Comparison of ENCODE assay signal across 8 cellular contexts in the genomic region with DNA sequence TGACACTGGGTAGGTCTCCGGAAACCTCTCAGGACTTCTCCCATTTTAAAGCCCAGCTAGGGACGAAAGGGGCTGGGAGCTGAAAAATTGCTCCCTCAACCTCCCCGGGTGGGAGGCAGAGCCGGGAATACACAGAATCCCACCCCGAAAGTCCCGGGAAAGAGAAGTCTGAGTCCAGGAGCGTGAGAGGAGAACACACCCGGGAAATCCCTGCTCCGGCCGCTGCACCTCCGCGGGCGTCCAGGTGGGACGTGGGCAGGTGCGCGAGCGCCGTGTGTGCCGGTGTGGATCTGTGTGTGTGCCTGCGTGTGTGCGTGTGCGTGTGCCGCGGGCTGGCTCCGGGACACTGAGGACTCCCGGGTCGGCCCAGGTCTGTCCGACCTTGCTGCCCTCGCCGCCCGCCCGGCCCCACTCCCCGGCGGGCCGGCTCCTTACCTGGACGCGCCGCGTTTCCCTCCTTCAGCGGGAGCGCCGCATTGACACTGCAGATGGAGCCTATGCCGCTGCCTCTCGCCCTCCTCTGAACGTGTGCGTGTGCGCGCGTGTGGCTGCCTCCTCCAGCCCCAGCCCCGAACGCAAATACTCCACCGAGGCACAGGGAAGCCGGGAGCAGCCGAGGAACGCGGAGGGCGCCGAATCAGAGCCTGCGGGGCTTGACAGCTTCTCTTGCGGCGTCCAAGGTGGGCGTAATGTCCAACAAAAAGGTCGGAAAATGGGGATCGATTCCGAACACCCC. TPM values are rescaled to one million over a fixed set of nuclear protein-coding genes. Genes with fewer than 3 reads are reported as not detected.
DNase-seq lines count a peak whose midpoint lies in the region; ATAC-seq, FAIRE-seq and TF ChIP-seq lines count a peak whose summit lies in the region.

A gene with protein sequence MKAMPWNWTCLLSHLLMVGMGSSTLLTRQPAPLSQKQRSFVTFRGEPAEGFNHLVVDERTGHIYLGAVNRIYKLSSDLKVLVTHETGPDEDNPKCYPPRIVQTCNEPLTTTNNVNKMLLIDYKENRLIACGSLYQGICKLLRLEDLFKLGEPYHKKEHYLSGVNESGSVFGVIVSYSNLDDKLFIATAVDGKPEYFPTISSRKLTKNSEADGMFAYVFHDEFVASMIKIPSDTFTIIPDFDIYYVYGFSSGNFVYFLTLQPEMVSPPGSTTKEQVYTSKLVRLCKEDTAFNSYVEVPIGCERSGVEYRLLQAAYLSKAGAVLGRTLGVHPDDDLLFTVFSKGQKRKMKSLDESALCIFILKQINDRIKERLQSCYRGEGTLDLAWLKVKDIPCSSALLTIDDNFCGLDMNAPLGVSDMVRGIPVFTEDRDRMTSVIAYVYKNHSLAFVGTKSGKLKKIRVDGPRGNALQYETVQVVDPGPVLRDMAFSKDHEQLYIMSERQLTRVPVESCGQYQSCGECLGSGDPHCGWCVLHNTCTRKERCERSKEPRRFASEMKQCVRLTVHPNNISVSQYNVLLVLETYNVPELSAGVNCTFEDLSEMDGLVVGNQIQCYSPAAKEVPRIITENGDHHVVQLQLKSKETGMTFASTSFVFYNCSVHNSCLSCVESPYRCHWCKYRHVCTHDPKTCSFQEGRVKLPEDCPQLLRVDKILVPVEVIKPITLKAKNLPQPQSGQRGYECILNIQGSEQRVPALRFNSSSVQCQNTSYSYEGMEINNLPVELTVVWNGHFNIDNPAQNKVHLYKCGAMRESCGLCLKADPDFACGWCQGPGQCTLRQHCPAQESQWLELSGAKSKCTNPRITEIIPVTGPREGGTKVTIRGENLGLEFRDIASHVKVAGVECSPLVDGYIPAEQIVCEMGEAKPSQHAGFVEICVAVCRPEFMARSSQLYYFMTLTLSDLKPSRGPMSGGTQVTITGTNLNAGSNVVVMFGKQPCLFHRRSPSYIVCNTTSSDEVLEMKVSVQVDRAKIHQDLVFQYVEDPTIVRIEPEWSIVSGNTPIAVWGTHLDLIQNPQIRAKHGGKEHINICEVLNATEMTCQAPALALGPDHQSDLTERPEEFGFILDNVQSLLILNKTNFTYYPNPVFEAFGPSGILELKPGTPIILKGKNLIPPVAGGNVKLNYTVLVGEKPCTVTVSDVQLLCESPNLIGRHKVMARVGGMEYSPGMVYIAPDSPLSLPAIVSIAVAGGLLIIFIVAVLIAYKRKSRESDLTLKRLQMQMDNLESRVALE (N-terminal part only) (minus strand): TSS at position 484 of the 736 bp plus-strand sequence. CDS start 67,777 bp downstream, outside the sequence.

- H3K4me2 ChIP-seq in A549 (peak within 1 kb of the TSS; percentile 96), mammary epithelial cell (ENCODE audit: insufficient read depth, low read depth, low read length) (peak within 1 kb of the TSS; percentile 61)

- in situ Hi-C loops in mammary epithelial cell (cut with MboI; ENCODE audit: low sequenced_read_pairs in 2 of 2): loop anchor here (10.0 to 25.0 kb wide), 4 partner anchors 251 to 889 kb away; no protein-coding TSS in a partner anchor

- H2AFZ ChIP-seq in mammary epithelial cell (ENCODE audit: low read depth, low read length): no peak within 1 kb of the TSS

- H3K27me3 ChIP-seq in HUES64 (ENCODE audit: insufficient read depth, low read length) (peaks cover 89% of the 10 kb centered on the region), mammary epithelial cell (ENCODE audit: insufficient read depth, low read length) (peaks cover 45% of the 10 kb centered on the region), liver (ENCODE audit: control insufficient read depth in 4 of 4, insufficient read depth in 4 of 4, low read length in 3 of 4) (peaks cover 0 to 14% (median 0%) of the 10 kb centered on the region in 4 donors), stomach smooth muscle (ENCODE audit: control insufficient read depth in 1 of 2, insufficient read depth in 2 of 2, low read length in 2 of 2) (peaks cover 22 to 27% of the 10 kb centered on the region in 2 donors)

- dilution Hi-C loops in mammary epithelial cell (cut with HindIII; ENCODE audit: low sequenced_read_pairs): loop anchor here (25.0 kb wide), 1 partner anchor 264 kb away; no protein-coding TSS in a partner anchor

- WGBS in A549 (ENCODE audit: missing lambda C conversion rate): 3% methylated on average over 23 of the region's 65 CpGs
- 2% methylated on average over 65 of the region's 65 CpGs for WGBS in HUES64
- WGBS in mammary epithelial cell (ENCODE audit: low coverage, missing lambda C conversion rate): 1% methylated on average over 13 of the region's 65 CpGs
- WGBS in liver: 1% methylated on average over 65 of the region's 65 CpGs

- H3K36me3 ChIP-seq in HUES64 (ENCODE audit: insufficient read depth, low read length) (no peaks in the 10 kb centered on the region), mammary epithelial cell (ENCODE audit: insufficient read depth, low read length) (no peaks in the 10 kb centered on the region), liver (ENCODE audit: control insufficient read depth in 4 of 4, insufficient read depth in 3 of 4, low read depth in 1 of 4, low read length in 3 of 4) (no peaks in the 10 kb centered on the region), stomach smooth muscle (ENCODE audit: control insufficient read depth in 2 of 2, insufficient read depth in 2 of 2, low read length in 2 of 2) (no peaks in the 10 kb centered on the region)

- TF ChIP-seq POLR2A in A549 (IDR thresholded peaks at IDR 0.05; ENCODE audit: low read length): no peak

- intact Hi-C loops in mammary epithelial cell (cut with micrococcal nuclease): no loop called here

- H3K9ac ChIP-seq in HUES64 (ENCODE audit: low read depth, low read length): no peak within 1 kb of the TSS
- no peak within 1 kb of the TSS for H3K9ac ChIP-seq in mammary epithelial cell (ENCODE audit: insufficient read depth, low read length)
- peak within 1 kb of the TSS in 1 of 2 donors; percentile 22 for H3K9ac ChIP-seq in liver (ENCODE audit: low read depth in 1 of 2, low read length in 2 of 2)
- H3K9ac ChIP-seq in stomach smooth muscle (ENCODE audit: low read length in 2 of 2): peak within 1 kb of the TSS; percentile 11 to 71

- H3K4me1 ChIP-seq in A549: peaks cover 11% of the 10 kb centered on the region; the same call in 2 of the 3 replicates
- H3K4me1 ChIP-seq in HUES64 (ENCODE audit: insufficient read depth, low read length): peaks cover 34% of the 10 kb centered on the region
- peaks cover 6% of the 10 kb centered on the region for H3K4me1 ChIP-seq in mammary epithelial cell (ENCODE audit: insufficient read depth, low read length)
- H3K4me1 ChIP-seq in liver (ENCODE audit: control insufficient read depth in 4 of 4, insufficient read depth in 4 of 4, low read length in 3 of 4): peaks cover 7 to 22% (median 17%) of the 10 kb centered on the region in 4 donors
- peaks cover 34% of the 10 kb centered on the region for H3K4me1 ChIP-seq in stomach smooth muscle (ENCODE audit: control insufficient read depth, insufficient read depth, low read length)

- no peak for FAIRE-seq in A549 (lab: Jason Lieb, UNC)

- CTCF ChIA-PET in A549 (lab: Yijun Ruan, JAX): interaction anchor here (1.5 to 5.0 kb wide), 3 partner anchors 11 to 257 kb away, joined by 4 to 35 read pairs (median 7); no protein-coding TSS in a partner anchor
- CTCF ChIA-PET in mammary epithelial cell (lab: Charles Lee; ENCODE audit: low non-redundant PET): no interaction called here

- peak; percentile 6 to 10; a peak in 3 of 6 replicates for ATAC-seq in A549
- no peak for ATAC-seq in GM18870 (IDR thresholded peaks at IDR 0.05; ENCODE audit: unreplicated experiment)
- ATAC-seq in GM21367 (IDR thresholded peaks at IDR 0.05; ENCODE audit: unreplicated experiment): no peak

- BruUV-seq in mammary epithelial cell (replicated peaks; lab: Mats Ljungman, UMichigan): no TSS peak

- H3K27ac ChIP-seq in A549: peak within 1 kb of the TSS in 1 of 2 experiments; percentile 64; a peak in 2 of 6 replicates
- H3K27ac ChIP-seq in HUES64 (ENCODE audit: low read depth, low read length): no peak within 1 kb of the TSS
- H3K27ac ChIP-seq in mammary epithelial cell (ENCODE audit: insufficient read depth, low read depth, low read length): no peak within 1 kb of the TSS
- H3K27ac ChIP-seq in liver (ENCODE audit: low read depth in 1 of 2, low read length in 2 of 2): no peak within 1 kb of the TSS
- peak within 1 kb of the TSS; percentile 24 for H3K27ac ChIP-seq in stomach smooth muscle (ENCODE audit: low read length)

- no peak for TF ChIP-seq EP300 in A549 (IDR thresholded peaks at IDR 0.05)

- TF ChIP-seq CTCF in A549 (IDR thresholded peaks at IDR 0.05) (no peak; the same call in 2 of the 3 replicates), mammary epithelial cell (conservative IDR thresholded peaks at IDR 0.05 in 1 of 2, IDR thresholded peaks at IDR 0.05 in 1 of 2; ENCODE audit: extremely low read depth in 1 of 2, insufficient read depth in 1 of 2, low read depth in 1 of 2, low read length in 2 of 2) (no peak), liver (IDR thresholded peaks at IDR 0.05; ENCODE audit: low read depth, low read length, missing input control) (no peak)

- H3K79me2 ChIP-seq in mammary epithelial cell (ENCODE audit: insufficient read depth, low read length): no peaks in the 10 kb centered on the region

- POLR2A ChIA-PET in A549 (lab: Yijun Ruan, JAX): interaction anchor here (0.6 kb wide), 1 partner anchor 231 kb away, joined by 3 read pairs; no protein-coding TSS in a partner anchor

- no peaks in the 10 kb centered on the region for H3K9me3 ChIP-seq in A549
- H3K9me3 ChIP-seq in HUES64 (ENCODE audit: insufficient read depth, low read depth, low read length): no peaks in the 10 kb centered on the region
- H3K9me3 ChIP-seq in mammary epithelial cell (replicated peaks; ENCODE audit: insufficient read depth, low read length): no peaks in the 10 kb centered on the region
- no peaks in the 10 kb centered on the region for H3K9me3 ChIP-seq in liver (ENCODE audit: control insufficient read depth in 4 of 4, low read length in 3 of 4)
- no peaks in the 10 kb centered on the region for H3K9me3 ChIP-seq in stomach smooth muscle (ENCODE audit: control insufficient read depth in 2 of 2, low read length in 2 of 2)

- TF ChIP-seq RAD21 in A549 (conservative IDR thresholded peaks at IDR 0.05 in 1 of 2, IDR thresholded peaks at IDR 0.05 in 1 of 2) (no peak), liver (IDR thresholded peaks at IDR 0.05) (no peak)

- H4K20me1 ChIP-seq in mammary epithelial cell (ENCODE audit: insufficient read depth, low read length): no peaks in the 10 kb centered on the region

- H3K4me3 ChIP-seq in A549 (peak within 1 kb of the TSS; percentile 47), HUES64 (ENCODE audit: low read length) (peak within 1 kb of the TSS; percentile 59), mammary epithelial cell (replicated peaks in 1 of 3; ENCODE audit: insufficient read depth in 1 of 3, low read depth in 2 of 3, low read length in 3 of 3) (no peak within 1 kb of the TSS), liver (ENCODE audit: low read depth in 1 of 3, low read length in 3 of 3) (peak within 1 kb of the TSS; percentile 18 to 58 (median 50)), stomach smooth muscle (ENCODE audit: low read length in 2 of 2) (peak within 1 kb of the TSS; percentile 52 to 80)

- no peak for DNase-seq in A549 (ENCODE audit: low read depth in 1 of 2, low spot score in 1 of 2)
- no peak for DNase-seq in mammary epithelial cell
- DNase-seq in H4 (ENCODE audit: low spot score): no peak

RNA-seq across cellular contexts. Expression of the gene that starts here (rescaled TPM):
- polyA plus RNA-seq in A549 (2011; rRNA removed) (0.34 and 0.42 TPM in 2 replicates), A549 (2017; fragmentation: RNase III; extraction: RNeasy Plus Mini Kit Qiagen cat#74134 plus additional on column Dnase treatment) (0.12 to 0.32 TPM (median 0.22 TPM) in 3 replicates), mammary epithelial cell (0.14 TPM), liver (under 1 TPM; 0.04 to 0.21 TPM)
- 0.25 and 0.38 TPM in 2 replicates for polyA plus RNA-seq in A549 (2012; cell fraction: cytosol; rRNA removed)
- 0.04 and 0.26 TPM in 2 replicates for polyA plus RNA-seq in A549 (2012; cell fraction: nucleus; rRNA removed)
- polyA minus RNA-seq in A549 (2011; rRNA and poly(A)+ RNA removed): 0.83 and 1.8 TPM in 2 replicates
- polyA plus RNA-seq in HUES64 (2013, experiment 1 of 2): 0.75 TPM
- 0.70 TPM for polyA plus RNA-seq in HUES64 (2013, experiment 2 of 2)
- total RNA-seq in mammary epithelial cell (under 1 TPM in 1 of 2 donors, not detected in 1; under 0.01 TPM), liver (1 to 10 TPM in 1 of 2 donors, under 1 TPM in 1; 0.61 to 1.1 TPM)
- not detected for polyA minus RNA-seq in mammary epithelial cell
- total RNA-seq in H4 (2014; rRNA removed; shearing (Covaris generic)): 0.16 and 0.19 TPM in 2 replicates

Comparison
In these comparisons a context has a peak if more than half of its experiments do, and no peak if none do; other contexts are left out.
1. ATAC-seq: peak in A549 (2 of 2); none in GM18870 (single experiment) and GM21367 (single experiment).
2. H3K4me3 ChIP-seq: peak in A549 (single experiment), HUES64 (single experiment), liver (3 of 3) and stomach smooth muscle (2 of 2); none in mammary epithelial cell (0 of 3).
3. H3K9ac ChIP-seq: peak in stomach smooth muscle (2 of 2); none in HUES64 (single experiment) and mammary epithelial cell (single experiment).